26 cellular contexts compared by ENCODE assay signal in genomic region chrX:124963717-124964116, GRCh38. TPM values are rescaled to one million over a fixed set of nuclear protein-coding genes. Genes with fewer than 3 reads are reported as not detected.
"Had no signal": no experiment of that assay in that cellular context is flagged by ENCODE, and none has a peak within 500 bp of the region (broad histone marks: within the 10 kb centered on the region; RNA-seq: fewer than 3 reads in every experiment).

TSS of gene TENM1 (minus strand) at chrX:124963817.

- H3K36me3 Mint-ChIP-seq: IgD-negative memory B cell had no signal

- H3K27ac ChIP-seq: HL-60, KMS-11, RWPE1 had no signal

- H3K4me1 Mint-ChIP-seq: IgD-negative memory B cell had no signal

- H3K9ac ChIP-seq: KMS-11, SK-N-SH had no signal

- H3K27me3 Mint-ChIP-seq: IgD-negative memory B cell had no signal

- H3K4me3 ChIP-seq: K562 had no signal

- DNase-seq: NCI-H1092, NCI-H1105 treated with DMSO at 0.1 percent for 48 hours, NCI-H1417 treated with DMSO at 0.1 percent for 48 hours, NCI-H146, NCI-H1694 treated with DMSO at 0.1 percent for 48 hours, NCI-H1930, NCI-H2081, NCI-H2107, NCI-H2227 treated with DMSO at 0.1 percent for 48 hours, NCI-H446, NCI-H510A, NCI-H524 treated with DMSO at 0.1 percent for 48 hours, NCI-H69, NCI-H774, PC-3, SHP77, SK-N-SH, SW 1271 had no signal

- H3K27ac Mint-ChIP-seq: IgD-negative memory B cell had no signal

- H3K4me3 Mint-ChIP-seq: IgD-negative memory B cell had no signal

- ATAC-seq: K562, Panc1, PC-3 had no signal

- H3K9me3 ChIP-seq: SK-N-SH had no signal

- FAIRE-seq: HTR-8/SVneo, K562 had no signal

- H3K4me2 ChIP-seq: KMS-11, SK-N-SH had no signal

RNA-seq across cellular contexts. Expression of gene TENM1, which starts in this region (rescaled TPM):
- total RNA-seq: LHCN-M2 had no signal
